In genomic region chr10:102714621-102715455, GRCh38 we compare ENCODE assay signal across 8 cellular contexts. TPM values are rescaled to one million over a fixed set of nuclear protein-coding genes. Genes with fewer than 3 reads are reported as not detected.
DNase-seq lines count a peak whose midpoint lies in the region; ATAC-seq and TF ChIP-seq lines count a peak whose summit lies in the region.

Gene SFXN2 (plus strand): TSS chr10:102714636. CDS start chr10:102726637, 12,001 bp downstream.

- POLR2A ChIA-PET in activated CD4-positive, alpha-beta memory T cell treated with anti-CD3 and anti-CD28 coated beads for 36 hours (lab: Charles Lee), result interaction anchor here (0.6 to 6.4 kb wide), 12 partner anchors 12 to 897 kb away, joined by 3 to 53 read pairs (median 6); partner anchors contain the start of genes CNNM2, OGA, TRIM8 and WBP1L

- peaks cover 24% of the 10 kb centered on the region for H3K36me3 Mint-ChIP-seq in activated CD4-positive, alpha-beta memory T cell treated with anti-CD3 and anti-CD28 coated beads for 36 hours

- peaks cover 22% of the 10 kb centered on the region for H3K36me3 ChIP-seq in Karpas-422 (ENCODE audit: insufficient read depth, low read length)
- no peaks in the 10 kb centered on the region for H3K36me3 ChIP-seq in prostate gland

- H3K4me1 Mint-ChIP-seq in activated CD4-positive, alpha-beta memory T cell treated with anti-CD3 and anti-CD28 coated beads for 36 hours (ENCODE audit: low read depth), result peaks cover 67% of the 10 kb centered on the region

- H3K27me3 ChIP-seq in Karpas-422 (ENCODE audit: low read length), result no peaks in the 10 kb centered on the region
- H3K27me3 ChIP-seq in prostate gland (replicated peaks; ENCODE audit: insufficient read depth), result no peaks in the 10 kb centered on the region

- CTCF ChIA-PET in activated CD4-positive, alpha-beta memory T cell treated with anti-CD3 and anti-CD28 coated beads for 36 hours (lab: Charles Lee), result interaction anchor here (0.8 to 3.3 kb wide), 9 partner anchors 12 to 72 kb away, joined by 3 to 27 read pairs (median 6); partner anchors contain the start of genes TRIM8 and WBP1L

- peak within 1 kb of the TSS; percentile 84 for H3K4me3 Mint-ChIP-seq in activated CD4-positive, alpha-beta memory T cell treated with anti-CD3 and anti-CD28 coated beads for 36 hours

- intact Hi-C loops in activated CD4-positive, alpha-beta memory T cell treated with anti-CD3 and anti-CD28 coated beads for 36 hours (cut with micrococcal nuclease), result loop anchor here (1.0 to 5.0 kb wide), 6 partner anchors 28 to 283 kb away; partner anchors contain the start of genes ACTR1A, CUEDC2 and WBP1L
- intact Hi-C loops in prostate gland (cut with DNase I), result loop anchor here (2.0 to 5.0 kb wide), 2 partner anchors 30 to 68 kb away; no protein-coding TSS in a partner anchor

- H3K4me3 ChIP-seq in Karpas-422 (ENCODE audit: low read length) (peak within 1 kb of the TSS; percentile 98), epithelial cell of proximal tubule (ENCODE audit: low read depth, low read length) (peak within 1 kb of the TSS; percentile 99), prostate gland (peak within 1 kb of the TSS; percentile 81 to 93)

- H4K20me1 ChIP-seq in Karpas-422 (ENCODE audit: insufficient read depth, low read depth, low read length), result no peaks in the 10 kb centered on the region

- WGBS in prostate gland, result 3% methylated on average over 46 of the region's 46 CpGs

- no peak for TF ChIP-seq CTCF in epithelial cell of proximal tubule (conservative IDR thresholded peaks at IDR 0.05; ENCODE audit: low read depth, low read length)
- TF ChIP-seq CTCF in prostate gland (IDR thresholded peaks at IDR 0.05), result no peak

- peak; percentile 34 for DNase-seq in EL
- peak; percentile 83 for DNase-seq in Karpas-422
- peak; percentile 74 for DNase-seq in activated CD4-positive, alpha-beta memory T cell treated with anti-CD3 and anti-CD28 coated beads for 36 hours
- no peak for DNase-seq in epithelial cell of proximal tubule (ENCODE audit: low read depth)
- DNase-seq in prostate gland (ENCODE audit: low spot score), result peak; percentile 51
- no peak for DNase-seq in dedifferentiated amniotic fluid mesenchymal stem cell (ENCODE audit: extremely low spot score)
- DNase-seq in kidney tubule cell (ENCODE audit: low spot score), result no peak

- H3K4me2 ChIP-seq in Karpas-422 (ENCODE audit: low read depth, low read length, poor library complexity, severe bottlenecking), result peak within 1 kb of the TSS; percentile 98

- H3K9me3 ChIP-seq in Karpas-422 (ENCODE audit: low read length) (no peaks in the 10 kb centered on the region), prostate gland (no peaks in the 10 kb centered on the region)

- H3K27me3 Mint-ChIP-seq in activated CD4-positive, alpha-beta memory T cell treated with anti-CD3 and anti-CD28 coated beads for 36 hours, result no peaks in the 10 kb centered on the region

- H3K27ac ChIP-seq in Karpas-422 (ENCODE audit: low read length) (peak within 1 kb of the TSS; percentile 98), prostate gland (peak within 1 kb of the TSS; percentile 85 to 91)

- peak within 1 kb of the TSS; percentile 85 for H3K27ac Mint-ChIP-seq in activated CD4-positive, alpha-beta memory T cell treated with anti-CD3 and anti-CD28 coated beads for 36 hours

- H3K9me3 Mint-ChIP-seq in activated CD4-positive, alpha-beta memory T cell treated with anti-CD3 and anti-CD28 coated beads for 36 hours, result no peaks in the 10 kb centered on the region

- peak; percentile 15 for ATAC-seq in GM21360 (IDR thresholded peaks at IDR 0.05; ENCODE audit: unreplicated experiment)

- H3K79me2 ChIP-seq in Karpas-422 (ENCODE audit: low read length), result peaks cover 81% of the 10 kb centered on the region

- TF ChIP-seq POLR2A in prostate gland (IDR thresholded peaks at IDR 0.05), result no peak

- peaks cover 61% of the 10 kb centered on the region for H3K4me1 ChIP-seq in Karpas-422 (ENCODE audit: low read length)
- no peaks in the 10 kb centered on the region for H3K4me1 ChIP-seq in prostate gland (replicated peaks)

- H3K9ac ChIP-seq in Karpas-422 (ENCODE audit: low read length), result peak within 1 kb of the TSS; percentile 93

- H2AFZ ChIP-seq in Karpas-422 (ENCODE audit: low read length), result peak within 1 kb of the TSS; percentile 55; the same call in 1 of the 2 replicates

- H3K9me2 ChIP-seq in Karpas-422 (replicated peaks; ENCODE audit: insufficient read depth, low read length), result no peaks in the 10 kb centered on the region

RNA-seq across cellular contexts. Expression of gene SFXN2, which starts in this region (rescaled TPM):
- total RNA-seq in Karpas-422 (2014; rRNA removed; shearing (Covaris generic); ENCODE audit: low replicate concordance), result 10.2 and 25.8 TPM in 2 replicates
- 10 to 100 TPM; 14.7 to 17.8 TPM for total RNA-seq in activated CD4-positive, alpha-beta memory T cell treated with anti-CD3 and anti-CD28 coated beads for 36 hours
- total RNA-seq in epithelial cell of proximal tubule (5.3 and 18.9 TPM in 2 replicates), prostate gland (10 to 100 TPM; 16.4 to 26.6 TPM)

Comparison
In these comparisons a context has a peak if more than half of its experiments do, and no peak if none do; other contexts are left out.
1. DNase-seq: peak in EL (single experiment), Karpas-422 (single experiment), activated CD4-positive, alpha-beta memory T cell treated with anti-CD3 and anti-CD28 coated beads for 36 hours (single experiment) and prostate gland (single experiment); none in epithelial cell of proximal tubule (single experiment), dedifferentiated amniotic fluid mesenchymal stem cell (single experiment) and kidney tubule cell (single experiment).
2. Peak in every context shown above with its lines, with median percentiles within 50 percentile points of each other: H3K4me3 ChIP-seq.